2 cellular contexts compared by ENCODE assay signal in the genomic region with DNA sequence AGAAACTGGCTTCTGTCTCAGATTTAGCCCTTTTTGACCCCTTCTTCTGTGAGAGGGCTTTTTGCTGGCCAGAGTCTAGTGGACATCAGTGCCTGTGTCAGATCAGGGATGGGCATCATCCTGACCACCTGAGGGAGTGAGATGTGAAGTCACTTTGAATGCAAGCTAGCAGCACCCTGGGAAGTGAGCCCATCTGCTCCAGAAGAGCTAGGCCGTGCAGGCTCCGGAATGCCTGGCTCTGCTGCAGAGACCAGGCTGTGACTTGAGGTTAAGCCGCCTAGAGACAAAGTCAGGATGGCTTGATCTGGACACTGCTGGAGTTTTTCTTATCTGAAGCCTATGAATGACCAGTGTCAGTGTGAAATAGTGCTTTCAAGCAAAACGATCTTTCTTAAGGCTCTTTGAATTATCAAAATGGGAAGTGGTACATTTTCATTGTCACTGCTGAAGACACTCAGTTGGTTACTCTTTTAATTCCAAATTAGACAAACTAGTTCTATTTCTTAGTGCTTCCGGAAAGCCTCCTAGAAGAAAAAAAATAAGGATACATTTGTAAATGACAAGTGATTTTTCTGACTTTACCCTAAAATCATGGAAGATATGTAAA.
TF ChIP-seq lines count a peak whose summit lies in the region.

No MANE protein-coding gene starts in this region.

TF ChIP-seq in GM12891, 5 proteins besides CTCF, POLR2A, EP300 and RAD21:
- TF ChIP-seq POU2F2 (IDR thresholded peaks at IDR 0.05; ENCODE audit: low read depth, low read length) (no peak), SPI1 (IDR thresholded peaks at IDR 0.05; ENCODE audit: low read depth, low read length) (peak; percentile 69)
TF ChIP-seq in GM12891: peak in this region for 1.

TF ChIP-seq in GM12878, 131 proteins besides CTCF, POLR2A, EP300 and RAD21:
- TF ChIP-seq SPI1 (IDR thresholded peaks at IDR 0.05; ENCODE audit: borderline replicate concordance, insufficient read depth, low read depth, low read length) (peak; percentile 41; the same call in 1 of the 2 replicates), BCL11A (IDR thresholded peaks at IDR 0.05; ENCODE audit: low read depth, low read length) (no peak)
